In the genomic region with DNA sequence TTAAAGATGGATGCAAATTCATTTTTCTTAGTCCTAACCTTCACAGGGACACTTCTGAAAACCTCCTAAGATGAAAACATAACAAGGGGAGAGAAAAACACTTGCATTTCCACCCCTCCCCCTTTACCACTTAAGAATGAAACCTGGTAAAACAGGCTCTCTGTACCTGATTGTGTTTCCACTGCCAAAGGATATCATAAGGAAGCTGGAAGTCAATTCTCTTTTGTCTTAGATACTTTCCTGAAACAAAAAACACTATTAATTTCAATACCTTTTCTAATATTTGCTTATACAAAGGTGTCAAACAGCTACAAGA, we compare ENCODE assay signal across 16 cellular contexts. TPM values are rescaled to one million over a fixed set of nuclear protein-coding genes. Genes with fewer than 3 reads are reported as not detected.
A peak's percentile ranks its signal among the peaks of the same experiment; 100 is the strongest.
DNase-seq lines count a peak whose midpoint lies in the region; TF ChIP-seq lines count a peak whose summit lies in the region.
"Had no signal": no experiment of that assay in that cellular context is flagged by ENCODE, and none has a peak within 500 bp of the region (broad histone marks: within the 10 kb centered on the region; RNA-seq: fewer than 3 reads in every experiment).

No MANE protein-coding gene starts in this region.

- TF ChIP-seq CTCF in OCI-LY1 (IDR thresholded peaks at IDR 0.05; ENCODE audit: low read length): no peak
- no peak for TF ChIP-seq CTCF in esophagus squamous epithelium (IDR thresholded peaks at IDR 0.05)
- no peak for TF ChIP-seq CTCF in sigmoid colon (IDR thresholded peaks at IDR 0.05)

- no peak overlapping the region for H3K4me3 Mint-ChIP-seq in activated T-helper 1 cell treated with anti-CD3 and anti-CD28 coated beads, Interleukin-12 subunit alpha, Interleukin-12 subunit beta, Interleukin-2, Interleukin-4 antibody, amounts not matched to agents 30 ng/mL and 10 ng/mL and 1 ng/mL, durations not matched to agents 14 hours and 24 hours and 36 hours

- no peak overlapping the region for H3K9ac ChIP-seq in OCI-LY1 (ENCODE audit: low read length)

- H3K27ac Mint-ChIP-seq in activated T-helper 1 cell treated with anti-CD3 and anti-CD28 coated beads, Interleukin-12 subunit alpha, Interleukin-12 subunit beta, Interleukin-2, Interleukin-4 antibody, amounts not matched to agents 30 ng/mL and 10 ng/mL and 1 ng/mL, durations not matched to agents 14 hours and 24 hours and 36 hours: no peak overlapping the region
- H3K27ac Mint-ChIP-seq: activated naive CD4-positive, alpha-beta T cell treated with anti-CD3 and anti-CD28 coated beads, Interleukin-2, amount 50 U/mL, for 72 hours had no signal

- no peak overlapping the region for H3K4me2 ChIP-seq in OCI-LY1 (ENCODE audit: low read length)

- no peak overlapping the region for H2AFZ ChIP-seq in OCI-LY1 (ENCODE audit: low read length)

- H3K79me2 ChIP-seq in OCI-LY1 (ENCODE audit: insufficient read depth, low read length): 0 out of 2 replicates have a peak, but pooled peaks cover 3% of the 10 kb centered on the region

- peaks cover 5% of the 10 kb centered on the region; the same call in 1 of the 2 replicates for H3F3A ChIP-seq in OCI-LY1 (ENCODE audit: insufficient read depth, low read length)

- intact Hi-C loops in esophagus squamous epithelium (cut with DNase I): no loop called here
- intact Hi-C loops in sigmoid colon (cut with DNase I): no loop called here
- intact Hi-C loops in activated T-helper 1 cell treated with anti-CD3 and anti-CD28 coated beads, Interleukin-12 subunit alpha, Interleukin-12 subunit beta, Interleukin-2, Interleukin-4 antibody, amounts not matched to agents 30 ng/mL and 10 ng/mL and 1 ng/mL, durations not matched to agents 14 hours and 24 hours and 36 hours (cut with micrococcal nuclease): no loop called here

- H4K20me1 ChIP-seq in OCI-LY1 (ENCODE audit: insufficient read depth, low read length): no peaks in the 10 kb centered on the region

- H3K9me2 ChIP-seq in OCI-LY1 (ENCODE audit: low read depth, low read length): no peaks in the 10 kb centered on the region

- H3K4me1 ChIP-seq in OCI-LY1 (ENCODE audit: insufficient read depth, low read length, severe bottlenecking): peaks cover 11% of the 10 kb centered on the region
- peaks cover 0 to 21% (median 0%) of the 10 kb centered on the region in 3 donors for H3K4me1 ChIP-seq in esophagus squamous epithelium
- H3K4me1 ChIP-seq in sigmoid colon: peaks cover 0 to 7% (median 4%) of the 10 kb centered on the region in 4 donors
- H3K4me1 ChIP-seq: psoas muscle had no signal

- H3K27me3 ChIP-seq in OCI-LY1 (ENCODE audit: insufficient read depth, low read length): no peaks in the 10 kb centered on the region
- H3K27me3 ChIP-seq in esophagus squamous epithelium: no peaks in the 10 kb centered on the region
- H3K27me3 ChIP-seq in sigmoid colon: no peaks in the 10 kb centered on the region

- TF ChIP-seq EP300 in sigmoid colon (IDR thresholded peaks at IDR 0.05): no peak

- peaks cover 30% of the 10 kb centered on the region for H3K36me3 Mint-ChIP-seq in activated T-helper 1 cell treated with anti-CD3 and anti-CD28 coated beads, Interleukin-12 subunit alpha, Interleukin-12 subunit beta, Interleukin-2, Interleukin-4 antibody, amounts not matched to agents 30 ng/mL and 10 ng/mL and 1 ng/mL, durations not matched to agents 14 hours and 24 hours and 36 hours (ENCODE audit: low read depth)

- H3K27ac ChIP-seq in OCI-LY1 (ENCODE audit: low read depth, low read length, poor library complexity, severe bottlenecking) (peak overlapping the region; percentile 3), esophagus squamous epithelium (peak overlapping the region in 3 of 4 donors; percentile 35 to 57 (median 38)), sigmoid colon (peak overlapping the region in 3 of 4 donors; percentile 26 to 64 (median 44))
- H3K27ac ChIP-seq: epithelial cell of prostate, psoas muscle had no signal

- in situ Hi-C loops in G401 (cut with HindIII; ENCODE audit: low sequenced_read_pairs): no loop called here

- no peak for TF ChIP-seq POLR2A in esophagus squamous epithelium (IDR thresholded peaks at IDR 0.05)
- TF ChIP-seq POLR2A in sigmoid colon (IDR thresholded peaks at IDR 0.05): no peak

- DNase-seq in NCI-H2029 (lab: John Stamatoyannopoulos, UW): peak; percentile 7
- no peak for DNase-seq in NCI-H2029 treated with DMSO at 0.1 percent for 48 hours (lab: John Stamatoyannopoulos, UW)
- DNase-seq in esophagus squamous epithelium (lab: John Stamatoyannopoulos, UW): no peak
- no peak for DNase-seq in sigmoid colon
- DNase-seq in G401 (ENCODE audit: low spot score): no peak
- no peak for DNase-seq in activated T-helper 1 cell treated with anti-CD3 and anti-CD28 coated beads, Interleukin-12 subunit alpha, Interleukin-12 subunit beta, Interleukin-2, Interleukin-4 antibody, amounts not matched to agents 30 ng/mL and 10 ng/mL and 1 ng/mL, durations not matched to agents 14 hours and 24 hours and 36 hours (ENCODE audit: low spot score)
- DNase-seq in activated CD8-positive, alpha-beta memory T cell treated with anti-CD3 and anti-CD28 coated beads for 24 hours: no peak
- DNase-seq: activated CD4-positive, CD25-positive, alpha-beta regulatory T cell; activated CD8-positive, alpha-beta memory T cell treated with anti-CD3 and anti-CD28 coated beads, Interleukin-2, amount 50 U/mL, for 48 hours; cerebellar nuclear complex; kidney glomerular epithelial cell; psoas muscle had no signal

- H3K9me3 ChIP-seq in OCI-LY1 (ENCODE audit: low read length) (no peaks in the 10 kb centered on the region), esophagus squamous epithelium (no peaks in the 10 kb centered on the region), sigmoid colon (no peaks in the 10 kb centered on the region)
- H3K9me3 ChIP-seq: psoas muscle had no signal

- peaks cover 11% of the 10 kb centered on the region for H3K4me1 Mint-ChIP-seq in activated T-helper 1 cell treated with anti-CD3 and anti-CD28 coated beads, Interleukin-12 subunit alpha, Interleukin-12 subunit beta, Interleukin-2, Interleukin-4 antibody, amounts not matched to agents 30 ng/mL and 10 ng/mL and 1 ng/mL, durations not matched to agents 14 hours and 24 hours and 36 hours (ENCODE audit: low read depth)

- peaks cover 62% of the 10 kb centered on the region for H3K36me3 ChIP-seq in OCI-LY1 (ENCODE audit: insufficient read depth, low read length)
- H3K36me3 ChIP-seq in esophagus squamous epithelium: peaks cover 3 to 82% (median 34%) of the 10 kb centered on the region in 3 donors
- H3K36me3 ChIP-seq in sigmoid colon: peaks cover 0 to 57% (median 26%) of the 10 kb centered on the region in 4 donors

- no peak overlapping the region for H3K4me3 ChIP-seq in OCI-LY1 (ENCODE audit: low read depth, low read length, poor library complexity, severe bottlenecking)
- no peak overlapping the region for H3K4me3 ChIP-seq in esophagus squamous epithelium
- no peak overlapping the region for H3K4me3 ChIP-seq in sigmoid colon
- H3K4me3 ChIP-seq: GM12878, psoas muscle had no signal

- no peaks in the 10 kb centered on the region for H3K9me3 Mint-ChIP-seq in activated T-helper 1 cell treated with anti-CD3 and anti-CD28 coated beads, Interleukin-12 subunit alpha, Interleukin-12 subunit beta, Interleukin-2, Interleukin-4 antibody, amounts not matched to agents 30 ng/mL and 10 ng/mL and 1 ng/mL, durations not matched to agents 14 hours and 24 hours and 36 hours
- H3K9me3 Mint-ChIP-seq: activated naive CD4-positive, alpha-beta T cell treated with anti-CD3 and anti-CD28 coated beads, Interleukin-2, amount 50 U/mL, for 72 hours had no signal

- no peaks in the 10 kb centered on the region for H3K27me3 Mint-ChIP-seq in activated T-helper 1 cell treated with anti-CD3 and anti-CD28 coated beads, Interleukin-12 subunit alpha, Interleukin-12 subunit beta, Interleukin-2, Interleukin-4 antibody, amounts not matched to agents 30 ng/mL and 10 ng/mL and 1 ng/mL, durations not matched to agents 14 hours and 24 hours and 36 hours (ENCODE audit: insufficient read depth)

RNA-seq across cellular contexts. Expression of a gene that starts 59.1 kb away (rescaled TPM):
- 10 to 100 TPM; 35.8 to 52.0 (median 40.1) TPM for total RNA-seq in esophagus squamous epithelium
- total RNA-seq in sigmoid colon: 10 to 100 TPM; 12.5 to 27.4 (median 16.0) TPM
- polyA plus RNA-seq in sigmoid colon: 10 to 100 TPM; 48.3 to 76.3 (median 67.7) TPM
- 23.9 and 35.0 TPM in 2 replicates for total RNA-seq in G401 (2014; rRNA removed; shearing (Covaris generic))
- total RNA-seq in activated T-helper 1 cell treated with anti-CD3 and anti-CD28 coated beads, Interleukin-12 subunit alpha, Interleukin-12 subunit beta, Interleukin-2, Interleukin-4 antibody, amounts not matched to agents 30 ng/mL and 10 ng/mL and 1 ng/mL, durations not matched to agents 14 hours and 24 hours and 36 hours: 28.7 and 34.7 TPM in 2 replicates
